ENCODE assay signal across 28 cellular contexts in genomic region chr10:98019784-98020183, GRCh38. TPM values are rescaled to one million over a fixed set of nuclear protein-coding genes. Genes with fewer than 3 reads are reported as not detected.
"Had no signal": no experiment of that assay in that cellular context is flagged by ENCODE, and none has a peak within 500 bp of the region (broad histone marks: within the 10 kb centered on the region; RNA-seq: fewer than 3 reads in every experiment).

No MANE protein-coding gene starts in this region.

- H3K4me3 Mint-ChIP-seq: activated CD4-positive, alpha-beta memory T cell treated with anti-CD3 and anti-CD28 coated beads for 36 hours; activated CD4-positive, alpha-beta T cell treated with anti-CD3 and anti-CD28 coated beads for 36 hours; activated CD4-positive, alpha-beta T cell treated with anti-CD3 and anti-CD28 coated beads, Interleukin-2, amount 10 ng/mL, durations not matched to agents 24 days and 14 days; activated naive CD4-positive, alpha-beta T cell treated with anti-CD3 and anti-CD28 coated beads for 36 hours; activated naive CD8-positive, alpha-beta T cell; activated T-helper 1 cell treated with anti-CD3 and anti-CD28 coated beads, Interleukin-12 subunit alpha, Interleukin-12 subunit beta, Interleukin-2, Interleukin-4 antibody, amounts not matched to agents 30 ng/mL and 10 ng/mL and 1 ng/mL, durations not matched to agents 14 hours and 24 hours and 36 hours; central memory CD8-positive, alpha-beta T cell; dendritic cell treated with granulocyte-macrophage colony-stimulating factor and Interleukin-4, amounts not matched to agents 40 ng/mL and 50 ng/mL, for 4 days had no signal

- H3K27me3 ChIP-seq: brain microvascular endothelial cell had no signal

- H3K27ac ChIP-seq: brain microvascular endothelial cell, coronary artery, dorsolateral prefrontal cortex, esophagus muscularis mucosa, foreskin keratinocyte, gastrocnemius medialis, heart left ventricle had no signal

- H3K36me3 ChIP-seq: brain microvascular endothelial cell, esophagus muscularis mucosa, gastrocnemius medialis, heart left ventricle had no signal

- H3K9me3 Mint-ChIP-seq: activated CD4-positive, alpha-beta memory T cell treated with anti-CD3 and anti-CD28 coated beads for 36 hours; activated CD4-positive, alpha-beta T cell treated with anti-CD3 and anti-CD28 coated beads, Interleukin-2, amount 10 ng/mL, durations not matched to agents 24 days and 14 days; activated naive CD4-positive, alpha-beta T cell treated with anti-CD3 and anti-CD28 coated beads for 36 hours; activated T-helper 1 cell treated with anti-CD3 and anti-CD28 coated beads, Interleukin-12 subunit alpha, Interleukin-12 subunit beta, Interleukin-2, Interleukin-4 antibody, amounts not matched to agents 30 ng/mL and 10 ng/mL and 1 ng/mL, durations not matched to agents 14 hours and 24 hours and 36 hours; activated T-helper 2 cell treated with anti-CD3 and anti-CD28 coated beads, Interferon-gamma antibody, Interleukin-2, Interleukin-4, amounts not matched to agents 10 μg/mL and 5 μg/mL and 100 μg/mL, durations not matched to agents 14 hours and 24 hours and 36 hours; central memory CD8-positive, alpha-beta T cell; dendritic cell treated with granulocyte-macrophage colony-stimulating factor and Interleukin-4, amounts not matched to agents 40 ng/mL and 50 ng/mL, for 4 days had no signal

- H3K36me3 Mint-ChIP-seq: activated CD4-positive, alpha-beta memory T cell treated with anti-CD3 and anti-CD28 coated beads for 36 hours; activated naive CD8-positive, alpha-beta T cell had no signal

- H3K27ac Mint-ChIP-seq: activated CD4-positive, alpha-beta memory T cell treated with anti-CD3 and anti-CD28 coated beads for 36 hours; activated CD4-positive, alpha-beta T cell treated with anti-CD3 and anti-CD28 coated beads for 36 hours; activated CD4-positive, alpha-beta T cell treated with anti-CD3 and anti-CD28 coated beads, Interleukin-2, amount 10 ng/mL, durations not matched to agents 24 days and 14 days; activated naive CD4-positive, alpha-beta T cell treated with anti-CD3 and anti-CD28 coated beads for 36 hours; activated naive CD8-positive, alpha-beta T cell; activated T-helper 1 cell treated with anti-CD3 and anti-CD28 coated beads, Interleukin-12 subunit alpha, Interleukin-12 subunit beta, Interleukin-2, Interleukin-4 antibody, amounts not matched to agents 30 ng/mL and 10 ng/mL and 1 ng/mL, durations not matched to agents 14 hours and 24 hours and 36 hours; activated T-helper 2 cell treated with anti-CD3 and anti-CD28 coated beads, Interferon-gamma antibody, Interleukin-2, Interleukin-4, amounts not matched to agents 10 μg/mL and 5 μg/mL and 100 μg/mL, durations not matched to agents 14 hours and 24 hours and 36 hours; dendritic cell treated with granulocyte-macrophage colony-stimulating factor and Interleukin-4, amounts not matched to agents 40 ng/mL and 50 ng/mL, for 4 days had no signal

- H3K4me1 ChIP-seq: esophagus muscularis mucosa, foreskin keratinocyte, gastrocnemius medialis, heart left ventricle had no signal

- H3K4me3 ChIP-seq: coronary artery, dorsolateral prefrontal cortex, esophagus muscularis mucosa, gastrocnemius medialis, heart left ventricle had no signal

- DNase-seq: activated CD4-positive, alpha-beta memory T cell treated with anti-CD3 and anti-CD28 coated beads for 36 hours; activated CD4-positive, alpha-beta T cell treated with anti-CD3 and anti-CD28 coated beads for 36 hours; activated CD4-positive, alpha-beta T cell treated with anti-CD3 and anti-CD28 coated beads, Interleukin-2, amount 10 ng/mL, durations not matched to agents 24 days and 14 days; activated CD4-positive, CD25-positive, alpha-beta regulatory T cell; activated CD4-positive, CD25-positive, alpha-beta regulatory T cell treated with anti-CD3 and anti-CD28 coated beads, Interleukin-2, amount 50 U/mL, for 72 hours; activated effector memory CD4-positive, alpha-beta T cell treated with anti-CD3 and anti-CD28 coated beads, Interleukin-2, amount 50 U/mL, for 16 hours; activated naive CD4-positive, alpha-beta T cell treated with anti-CD3 and anti-CD28 coated beads for 36 hours; activated T-cell treated with anti-CD3 and anti-CD28 coated beads, Interleukin-2, amount 50 U/mL, for 1 hour; activated T-cell treated with anti-CD3 and anti-CD28 coated beads, Interleukin-2, amount 50 U/mL, for 48 hours; amniotic stem cell; brain microvascular endothelial cell; dorsolateral prefrontal cortex; effector memory CD4-positive, alpha-beta T cell; erythroblast; foreskin keratinocyte; gastrocnemius medialis; glutamatergic neuron; heart left ventricle; T-helper 2 cell had no signal

- H3K4me1 Mint-ChIP-seq: activated CD4-positive, alpha-beta T cell treated with anti-CD3 and anti-CD28 coated beads for 36 hours; activated CD4-positive, alpha-beta T cell treated with anti-CD3 and anti-CD28 coated beads, Interleukin-2, amount 10 ng/mL, durations not matched to agents 24 days and 14 days; central memory CD8-positive, alpha-beta T cell had no signal

- H3K9me3 ChIP-seq: esophagus muscularis mucosa, gastrocnemius medialis, heart left ventricle had no signal

RNA-seq across cellular contexts. Expression of gene CRTAC1, which starts 10.6 kb away (rescaled TPM):
- total RNA-seq: activated CD4-positive, alpha-beta memory T cell treated with anti-CD3 and anti-CD28 coated beads for 36 hours; activated CD4-positive, alpha-beta T cell treated with anti-CD3 and anti-CD28 coated beads for 36 hours; activated CD4-positive, alpha-beta T cell treated with anti-CD3 and anti-CD28 coated beads, Interleukin-2, amount 10 ng/mL, durations not matched to agents 24 days and 14 days; activated naive CD4-positive, alpha-beta T cell treated with anti-CD3 and anti-CD28 coated beads for 36 hours; activated T-helper 1 cell treated with anti-CD3 and anti-CD28 coated beads, Interleukin-12 subunit alpha, Interleukin-12 subunit beta, Interleukin-2, Interleukin-4 antibody, amounts not matched to agents 30 ng/mL and 10 ng/mL and 1 ng/mL, durations not matched to agents 14 hours and 24 hours and 36 hours; activated T-helper 2 cell treated with anti-CD3 and anti-CD28 coated beads, Interferon-gamma antibody, Interleukin-2, Interleukin-4, amounts not matched to agents 10 μg/mL and 5 μg/mL and 100 μg/mL, durations not matched to agents 14 hours and 24 hours and 36 hours; bronchial epithelial cell; foreskin keratinocyte; T-helper 1 cell treated with Interleukin-12 subunit alpha and Interleukin-12 subunit beta and Interleukin-4 antibody, amounts not matched to agents 30 ng/mL and 1 ng/mL, for 36 hours had no signal
- polyA plus RNA-seq: foreskin keratinocyte had no signal
